Comparison of ENCODE assay signal across 8 cellular contexts in genomic region chr7:1136841-1137516, GRCh38. TPM values are rescaled to one million over a fixed set of nuclear protein-coding genes. Genes with fewer than 3 reads are reported as not detected.
DNase-seq lines count a peak whose midpoint lies in the region; ATAC-seq and TF ChIP-seq lines count a peak whose summit lies in the region.

No MANE protein-coding gene starts in this region.

- peaks cover 12 to 18% of the 10 kb centered on the region in 2 donors for H3K4me1 Mint-ChIP-seq in effector memory CD8-positive, alpha-beta T cell (ENCODE audit: low read depth in 2 of 2)
- peaks cover 16% of the 10 kb centered on the region for H3K4me1 Mint-ChIP-seq in osteocyte (ENCODE audit: unreplicated experiment)

- no peaks in the 10 kb centered on the region for H3K36me3 ChIP-seq in Panc1 (ENCODE audit: control insufficient read depth, insufficient read depth, low read length)

- peaks cover 5% of the 10 kb centered on the region for H3K36me3 Mint-ChIP-seq in effector memory CD8-positive, alpha-beta T cell (ENCODE audit: insufficient read depth)
- H3K36me3 Mint-ChIP-seq in osteocyte (ENCODE audit: unreplicated experiment) = peaks cover 6% of the 10 kb centered on the region

- no peaks in the 10 kb centered on the region for H3K27me3 ChIP-seq in Panc1 (ENCODE audit: control insufficient read depth, insufficient read depth, low read length)

- H3K4me1 ChIP-seq in Panc1 (ENCODE audit: control insufficient read depth, insufficient read depth, low read length) = peaks cover 3% of the 10 kb centered on the region; the same call in 1 of the 2 replicates

- H3K9me3 Mint-ChIP-seq in effector memory CD8-positive, alpha-beta T cell = no peaks in the 10 kb centered on the region
- peaks cover under 1% of the 10 kb centered on the region for H3K9me3 Mint-ChIP-seq in osteocyte (ENCODE audit: unreplicated experiment)

- H3K9me3 ChIP-seq in Panc1 (ENCODE audit: control insufficient read depth, insufficient read depth, low read depth, low read length) = no peaks in the 10 kb centered on the region

- H3K4me3 ChIP-seq in GM12864 (ENCODE audit: low read depth, low read length) = peak overlapping the region; percentile 88
- H3K4me3 ChIP-seq in Panc1 (ENCODE audit: low read depth in 2 of 2, low read length in 2 of 2) = peak overlapping the region; percentile 72 to 99

- peak overlapping the region; percentile 77 to 87 for H3K4me3 Mint-ChIP-seq in effector memory CD8-positive, alpha-beta T cell
- H3K4me3 Mint-ChIP-seq in osteocyte (ENCODE audit: unreplicated experiment) = peak overlapping the region; percentile 88

- H3K27ac Mint-ChIP-seq in effector memory CD8-positive, alpha-beta T cell = peak overlapping the region; percentile 96
- H3K27ac Mint-ChIP-seq in osteocyte (ENCODE audit: unreplicated experiment) = peak overlapping the region; percentile 88

- intact Hi-C loops in Panc1 (cut with micrococcal nuclease; ENCODE audit: unreplicated experiment) = no loop called here

- POLR2A ChIA-PET in Panc1 (lab: Charles Lee) = interaction anchor here (0.6 kb wide), 1 partner anchor 273 kb away, joined by 6 read pairs; no protein-coding TSS in a partner anchor

- peak; percentile 19 for DNase-seq in A172 (ENCODE audit: low spot score)
- DNase-seq in GM12864 (ENCODE audit: low read depth) = no peak
- DNase-seq in Panc1 (ENCODE audit: low read depth, low spot score) = no peak
- no peak for DNase-seq in effector memory CD8-positive, alpha-beta T cell
- DNase-seq in osteocyte (ENCODE audit: extremely low spot score, unreplicated experiment) = no peak
- no peak for DNase-seq in GM10266 (ENCODE audit: extremely low spot score)
- DNase-seq in activated CD4-positive, alpha-beta T cell treated with anti-CD3 and anti-CD28 coated beads, Interleukin-2, amount 50 U/mL, for 4 hours = no peak

- in situ Hi-C loops in Panc1 (cut with HindIII; ENCODE audit: low pct_unique_long_range_greater_than_20kb, low sequenced_read_pairs) = loop anchor here (25.0 kb wide), 1 partner anchor 175 kb away; the partner anchor contains the start of gene ADAP1

- ATAC-seq in Panc1 = peak; percentile 6
- ATAC-seq in effector memory CD8-positive, alpha-beta T cell (replicated peaks) = no peak
- no peak for ATAC-seq in GM19351 (IDR thresholded peaks at IDR 0.05; ENCODE audit: unreplicated experiment)

- H3K27ac ChIP-seq in Panc1 (ENCODE audit: low read length) = peak overlapping the region; percentile 36

- TF ChIP-seq CTCF in GM12864 (IDR thresholded peaks at IDR 0.05; ENCODE audit: low read depth, low read length, missing control alignments) = no peak
- TF ChIP-seq CTCF in Panc1 (IDR thresholded peaks at IDR 0.05) = no peak
- no peak for TF ChIP-seq CTCF in osteocyte (IDR thresholded peaks at IDR 0.05)
- TF ChIP-seq CTCF in GM10266 (IDR thresholded peaks at IDR 0.05; ENCODE audit: control insufficient read depth, insufficient read depth, low read depth, missing control alignments) = no peak

- CTCF ChIA-PET in Panc1 (lab: Charles Lee) = no interaction called here

- BruUV-seq in Panc1 (replicated peaks; lab: Mats Ljungman, UMichigan) = TSS peak; percentile 95

- H3K27me3 Mint-ChIP-seq in effector memory CD8-positive, alpha-beta T cell = no peaks in the 10 kb centered on the region
- H3K27me3 Mint-ChIP-seq in osteocyte (ENCODE audit: unreplicated experiment) = no peaks in the 10 kb centered on the region

RNA-seq across cellular contexts. Expression of gene ZFAND2A, which starts 23.0 kb away (rescaled TPM):
- total RNA-seq in A172 (2014; rRNA removed; shearing (Covaris generic)) = 57.3 and 70.3 TPM in 2 replicates
- total RNA-seq in Panc1 (2021; ENCODE audit: unreplicated experiment) (24.1 TPM), osteocyte (17.1 and 18.3 TPM in 2 replicates)
- polyA plus RNA-seq in Panc1 (2012; ENCODE audit: insufficient read length) = 23.0 TPM

RNA-seq across cellular contexts. Expression of gene GPER1, which starts 49.1 kb away (rescaled TPM):
- total RNA-seq in A172 (2014; rRNA removed; shearing (Covaris generic)) = 7.3 and 12.1 TPM in 2 replicates
- total RNA-seq in Panc1 (2021; ENCODE audit: unreplicated experiment) (2.9 TPM), osteocyte (2.5 and 3.0 TPM in 2 replicates)
- polyA plus RNA-seq in Panc1 (2012; ENCODE audit: insufficient read length) = 3.9 TPM
